In genomic region chr19:32971715-32972540, GRCh38 we compare ENCODE assay signal across 1 cellular context.
TF ChIP-seq lines count a peak whose summit lies in the region.

Gene CEP89, minus strand, starts transcription at chr19:32971958. Its CDS starts 84 bp downstream, at chr19:32971874.
A gene with protein sequence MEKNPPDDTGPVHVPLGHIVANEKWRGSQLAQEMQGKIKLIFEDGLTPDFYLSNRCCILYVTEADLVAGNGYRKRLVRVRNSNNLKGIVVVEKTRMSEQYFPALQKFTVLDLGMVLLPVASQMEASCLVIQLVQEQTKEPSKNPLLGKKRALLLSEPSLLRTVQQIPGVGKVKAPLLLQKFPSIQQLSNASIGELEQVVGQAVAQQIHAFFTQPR (plus strand): TSS chr19:32972242. CDS start chr19:32973197, 955 bp downstream.

TF ChIP-seq in HepG2, 621 proteins besides CTCF, POLR2A, EP300 and RAD21 (continued from another document and continues in another):
- TF ChIP-seq ZBTB43 (CRISPR knock-in tag; conservative IDR thresholded peaks at IDR 0.05) (no peak), BCL6 (CRISPR knock-in tag; IDR thresholded peaks at IDR 0.05) (peak; percentile 37; the same call in 1 of the 2 replicates), NFRKB (IDR thresholded peaks at IDR 0.05) (no peak), ZNF547 (CRISPR knock-in tag; IDR thresholded peaks at IDR 0.05) (peak; percentile 71; the same call in 1 of the 2 replicates), ZSCAN9 (CRISPR knock-in tag; IDR thresholded peaks at IDR 0.05; ENCODE audit: borderline replicate concordance) (peak; percentile 21; the same call in 1 of the 2 replicates), HNRNPUL1 (IDR thresholded peaks at IDR 0.05; ENCODE audit: low read depth, low read length) (no peak), ZIK1 (CRISPR knock-in tag; IDR thresholded peaks at IDR 0.05; ENCODE audit: borderline replicate concordance, low read depth) (no peak), NR2F1 (CRISPR knock-in tag; IDR thresholded peaks at IDR 0.05) (peak; percentile 34 to 58; a peak in 3 of 4 replicates), ELF1 (CRISPR knock-in tag; IDR thresholded peaks at IDR 0.05) (peak; percentile 98), ZSCAN29 (CRISPR knock-in tag; conservative IDR thresholded peaks at IDR 0.05) (no peak), ZNF414 (CRISPR knock-in tag; IDR thresholded peaks at IDR 0.05) (peak; percentile 57; the same call in 1 of the 2 replicates), ZBTB26 (CRISPR knock-in tag; IDR thresholded peaks at IDR 0.05; ENCODE audit: borderline replicate concordance) (no peak; the same call in 1 of the 2 replicates), THAP9 (CRISPR knock-in tag; IDR thresholded peaks at IDR 0.05; ENCODE audit: borderline replicate concordance) (peak; percentile 57; the same call in 1 of the 2 replicates), ZNF891 (CRISPR knock-in tag; IDR thresholded peaks at IDR 0.05) (peak; percentile 82; the same call in 1 of the 2 replicates), ZFY (CRISPR knock-in tag; IDR thresholded peaks at IDR 0.05) (peak; percentile 95), RFXAP (CRISPR knock-in tag; IDR thresholded peaks at IDR 0.05; ENCODE audit: borderline replicate concordance) (peak; percentile 74; the same call in 1 of the 2 replicates), PHF21A (CRISPR knock-in tag; IDR thresholded peaks at IDR 0.05) (peak; percentile 51; the same call in 1 of the 2 replicates), ZNF205 (CRISPR knock-in tag; IDR thresholded peaks at IDR 0.05) (0 out of 2 replicates have a peak, but pooled peaks have one; percentile 62), ZNF552 (CRISPR knock-in tag; IDR thresholded peaks at IDR 0.05; ENCODE audit: borderline replicate concordance) (no peak), ZNF780A (CRISPR knock-in tag; IDR thresholded peaks at IDR 0.05) (peak; percentile 82; the same call in 1 of the 2 replicates), ZNF598 (CRISPR knock-in tag; IDR thresholded peaks at IDR 0.05; ENCODE audit: borderline replicate concordance) (peak; percentile 77; the same call in 1 of the 2 replicates), GATAD1 (CRISPR knock-in tag; IDR thresholded peaks at IDR 0.05) (peak; percentile 91), FOXK1 (CRISPR knock-in tag; IDR thresholded peaks at IDR 0.05; ENCODE audit: borderline replicate concordance, low read depth) (peak; percentile 47; the same call in 1 of the 2 replicates), HMGXB4 (CRISPR knock-in tag; IDR thresholded peaks at IDR 0.05; ENCODE audit: borderline replicate concordance in 1 of 2, low read depth in 1 of 2) (peak in 1 of 2 experiments; percentile 39; a peak in 2 of 4 replicates), RBAK (CRISPR knock-in tag; IDR thresholded peaks at IDR 0.05) (no peak), ZNF782 (CRISPR knock-in tag; IDR thresholded peaks at IDR 0.05; ENCODE audit: borderline replicate concordance) (no peak), ZNF639 (CRISPR knock-in tag; conservative IDR thresholded peaks at IDR 0.05) (0 out of 2 replicates have a peak, but pooled peaks have one; percentile 29), ZNF484 (CRISPR knock-in tag; IDR thresholded peaks at IDR 0.05; ENCODE audit: borderline replicate concordance, low read depth) (no peak), ZNF331 (CRISPR knock-in tag; IDR thresholded peaks at IDR 0.05) (no peak), ZZZ3 (CRISPR knock-in tag; IDR thresholded peaks at IDR 0.05; ENCODE audit: borderline replicate concordance) (peak; percentile 90; the same call in 1 of the 2 replicates), ZNF468 (CRISPR knock-in tag; IDR thresholded peaks at IDR 0.05) (peak; percentile 99), PHF20 (CRISPR knock-in tag; IDR thresholded peaks at IDR 0.05) (peak; percentile 90), ZNF556 (CRISPR knock-in tag; IDR thresholded peaks at IDR 0.05; ENCODE audit: borderline replicate concordance) (peak; percentile 55; the same call in 1 of the 2 replicates), ZNF577 (CRISPR knock-in tag; IDR thresholded peaks at IDR 0.05; ENCODE audit: borderline replicate concordance, low read depth) (no peak), GZF1 (CRISPR knock-in tag; IDR thresholded peaks at IDR 0.05) (0 out of 2 replicates have a peak, but pooled peaks have one; percentile 41), HNF1A (IDR thresholded peaks at IDR 0.05; ENCODE audit: low read depth) (no peak), HNF1A (CRISPR knock-in tag; IDR thresholded peaks at IDR 0.05; ENCODE audit: borderline replicate concordance) (peak; percentile 57; the same call in 1 of the 2 replicates), ETS1 (CRISPR knock-in tag; IDR thresholded peaks at IDR 0.05) (no peak), ZNF430 (CRISPR knock-in tag; IDR thresholded peaks at IDR 0.05) (no peak), MAFG (CRISPR knock-in tag; IDR thresholded peaks at IDR 0.05) (no peak), CBX1 (IDR thresholded peaks at IDR 0.05; ENCODE audit: low read depth) (no peak), TGIF2 (CRISPR knock-in tag; IDR thresholded peaks at IDR 0.05) (peak; percentile 84)
- TF ChIP-seq, protein P1, sequence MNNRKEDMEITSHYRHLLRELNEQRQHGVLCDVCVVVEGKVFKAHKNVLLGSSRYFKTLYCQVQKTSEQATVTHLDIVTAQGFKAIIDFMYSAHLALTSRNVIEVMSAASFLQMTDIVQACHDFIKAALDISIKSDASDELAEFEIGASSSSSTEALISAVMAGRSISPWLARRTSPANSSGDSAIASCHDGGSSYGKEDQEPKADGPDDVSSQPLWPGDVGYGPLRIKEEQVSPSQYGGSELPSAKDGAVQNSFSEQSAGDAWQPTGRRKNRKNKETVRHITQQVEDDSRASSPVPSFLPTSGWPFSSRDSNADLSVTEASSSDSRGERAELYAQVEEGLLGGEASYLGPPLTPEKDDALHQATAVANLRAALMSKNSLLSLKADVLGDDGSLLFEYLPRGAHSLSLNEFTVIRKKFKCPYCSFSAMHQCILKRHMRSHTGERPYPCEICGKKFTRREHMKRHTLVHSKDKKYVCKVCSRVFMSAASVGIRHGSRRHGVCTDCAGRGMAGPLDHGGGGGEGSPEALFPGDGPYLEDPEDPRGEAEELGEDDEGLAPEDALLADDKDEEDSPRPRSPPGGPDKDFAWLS (CRISPR knock-in tag; IDR thresholded peaks at IDR 0.05; ENCODE audit: borderline replicate concordance): no peak
- TF ChIP-seq, protein P2, sequence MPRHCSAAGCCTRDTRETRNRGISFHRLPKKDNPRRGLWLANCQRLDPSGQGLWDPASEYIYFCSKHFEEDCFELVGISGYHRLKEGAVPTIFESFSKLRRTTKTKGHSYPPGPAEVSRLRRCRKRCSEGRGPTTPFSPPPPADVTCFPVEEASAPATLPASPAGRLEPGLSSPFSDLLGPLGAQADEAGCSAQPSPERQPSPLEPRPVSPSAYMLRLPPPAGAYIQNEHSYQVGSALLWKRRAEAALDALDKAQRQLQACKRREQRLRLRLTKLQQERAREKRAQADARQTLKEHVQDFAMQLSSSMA (CRISPR knock-in tag; IDR thresholded peaks at IDR 0.05): no peak; the same call in 1 of the 2 replicates
